Comparison of ENCODE assay signal across 8 cellular contexts in the genomic region with DNA sequence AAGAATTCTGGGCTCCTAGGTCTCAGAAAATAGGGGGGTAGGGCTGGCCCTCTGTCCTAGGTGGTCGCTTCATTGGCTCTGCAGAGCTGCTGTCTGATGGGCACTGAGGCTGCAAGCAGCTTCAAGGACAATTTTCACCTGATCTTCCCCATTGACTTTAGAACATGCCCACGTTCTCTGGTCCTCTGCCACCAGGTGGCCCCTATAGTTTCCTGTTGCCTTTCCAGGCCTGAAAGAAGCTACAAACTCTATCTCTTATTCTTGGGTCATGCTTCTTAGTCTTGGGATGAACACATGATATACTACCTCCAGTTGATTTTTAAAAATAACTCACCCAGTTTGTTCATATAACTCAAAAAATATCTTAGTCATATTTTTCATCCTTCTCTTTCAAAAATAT. TPM values are rescaled to one million over a fixed set of nuclear protein-coding genes. Genes with fewer than 3 reads are reported as not detected.
DNase-seq lines count a peak whose midpoint lies in the region; ATAC-seq, FAIRE-seq and TF ChIP-seq lines count a peak whose summit lies in the region.

No MANE protein-coding gene starts in this region.

- H3K9ac ChIP-seq in OCI-LY3 (ENCODE audit: low read length) (no peak overlapping the region), astrocyte (ENCODE audit: low read length) (no peak overlapping the region)

- H3K27me3 Mint-ChIP-seq in astrocyte (ENCODE audit: low read depth, unreplicated experiment) = peaks cover 2% of the 10 kb centered on the region

- H3K27me3 ChIP-seq in OCI-LY3 (ENCODE audit: low read depth, low read length) (no peaks in the 10 kb centered on the region), astrocyte (ENCODE audit: insufficient read depth, low read length) (no peaks in the 10 kb centered on the region)

- H3K27ac Mint-ChIP-seq in astrocyte (ENCODE audit: unreplicated experiment) = no peak overlapping the region

- no peaks in the 10 kb centered on the region for H3K36me3 ChIP-seq in OCI-LY3 (replicated peaks; ENCODE audit: low read depth, low read length)
- H3K36me3 ChIP-seq in astrocyte (ENCODE audit: insufficient read depth, low read length) = no peaks in the 10 kb centered on the region

- no peak for FAIRE-seq in astrocyte (lab: Jason Lieb, UNC)

- H3K4me1 ChIP-seq in OCI-LY3 (ENCODE audit: low read length) = no peaks in the 10 kb centered on the region
- no peaks in the 10 kb centered on the region for H3K4me1 ChIP-seq in astrocyte (ENCODE audit: insufficient read depth, low read length)

- no peak overlapping the region for H3K4me3 Mint-ChIP-seq in astrocyte (ENCODE audit: unreplicated experiment)

- no peaks in the 10 kb centered on the region for H3K9me3 ChIP-seq in OCI-LY3 (ENCODE audit: insufficient read depth, low read length)
- no peaks in the 10 kb centered on the region for H3K9me3 ChIP-seq in astrocyte (ENCODE audit: insufficient read depth, low read depth, low read length)

- no peaks in the 10 kb centered on the region for H3K9me3 Mint-ChIP-seq in astrocyte (ENCODE audit: unreplicated experiment)

- no peaks in the 10 kb centered on the region for H3K79me2 ChIP-seq in OCI-LY3 (ENCODE audit: low read length)
- no peaks in the 10 kb centered on the region for H3K79me2 ChIP-seq in astrocyte (ENCODE audit: insufficient read depth, low read length)

- peak; percentile 50 for DNase-seq in CD1c-positive myeloid dendritic cell (ENCODE audit: extremely low spot score)
- DNase-seq in GM19240 (ENCODE audit: insufficient read length, low spot score) = peak; percentile 8
- DNase-seq in astrocyte (ENCODE audit: low read depth) = no peak
- peak; percentile 3 to 39 for DNase-seq in lung microvascular endothelial cell (ENCODE audit: low read depth in 2 of 2)
- DNase-seq in mesenteric fat pad (ENCODE audit: low spot score) = no peak

- TF ChIP-seq CTCF in OCI-LY3 (IDR thresholded peaks at IDR 0.05; ENCODE audit: low read depth, low read length) (peak; percentile 63), astrocyte (IDR thresholded peaks at IDR 0.05; ENCODE audit: insufficient read depth, low read depth, low read length) (peak; percentile 17)

- H3K4me2 ChIP-seq in OCI-LY3 (ENCODE audit: low read length) = no peak overlapping the region
- H3K4me2 ChIP-seq in astrocyte (ENCODE audit: low read length) = no peak overlapping the region

- H4K20me1 ChIP-seq in OCI-LY3 (ENCODE audit: insufficient read depth, low read length) = no peaks in the 10 kb centered on the region
- H4K20me1 ChIP-seq in astrocyte (ENCODE audit: insufficient read depth, low read length) = no peaks in the 10 kb centered on the region

- H3K4me1 Mint-ChIP-seq in astrocyte (ENCODE audit: low read depth, unreplicated experiment) = no peaks in the 10 kb centered on the region

- H3K4me3 ChIP-seq in OCI-LY3 (ENCODE audit: low read length) (no peak overlapping the region), astrocyte (ENCODE audit: insufficient read depth, low read depth, low read length) (no peak overlapping the region)

- ATAC-seq in HG03280 (IDR thresholded peaks at IDR 0.05; ENCODE audit: unreplicated experiment) (no peak), GM21717 (IDR thresholded peaks at IDR 0.05; ENCODE audit: unreplicated experiment) (no peak)

- H3K27ac ChIP-seq in OCI-LY3 (ENCODE audit: low read length) (no peak overlapping the region), astrocyte (ENCODE audit: low read depth, low read length) (no peak overlapping the region)

- no peaks in the 10 kb centered on the region for H3K36me3 Mint-ChIP-seq in astrocyte (ENCODE audit: low read depth, unreplicated experiment)

- H2AFZ ChIP-seq in OCI-LY3 (ENCODE audit: low read depth, low read length) = no peak overlapping the region
- H2AFZ ChIP-seq in astrocyte (ENCODE audit: low read depth, low read length) = no peak overlapping the region

RNA-seq across cellular contexts. Expression of a gene that starts 26.3 kb away (rescaled TPM):
- not detected in 2 replicates for total RNA-seq in astrocyte
- not detected in 2 replicates for total RNA-seq in lung microvascular endothelial cell
- total RNA-seq in mesenteric fat pad = not detected

Comparison
In these comparisons a context has a peak if more than half of its experiments do, and no peak if none do; other contexts are left out.
1. DNase-seq: peak in CD1c-positive myeloid dendritic cell (single experiment), GM19240 (single experiment) and lung microvascular endothelial cell (2 of 2); none in astrocyte (single experiment) and mesenteric fat pad (single experiment).